In the genomic region with DNA sequence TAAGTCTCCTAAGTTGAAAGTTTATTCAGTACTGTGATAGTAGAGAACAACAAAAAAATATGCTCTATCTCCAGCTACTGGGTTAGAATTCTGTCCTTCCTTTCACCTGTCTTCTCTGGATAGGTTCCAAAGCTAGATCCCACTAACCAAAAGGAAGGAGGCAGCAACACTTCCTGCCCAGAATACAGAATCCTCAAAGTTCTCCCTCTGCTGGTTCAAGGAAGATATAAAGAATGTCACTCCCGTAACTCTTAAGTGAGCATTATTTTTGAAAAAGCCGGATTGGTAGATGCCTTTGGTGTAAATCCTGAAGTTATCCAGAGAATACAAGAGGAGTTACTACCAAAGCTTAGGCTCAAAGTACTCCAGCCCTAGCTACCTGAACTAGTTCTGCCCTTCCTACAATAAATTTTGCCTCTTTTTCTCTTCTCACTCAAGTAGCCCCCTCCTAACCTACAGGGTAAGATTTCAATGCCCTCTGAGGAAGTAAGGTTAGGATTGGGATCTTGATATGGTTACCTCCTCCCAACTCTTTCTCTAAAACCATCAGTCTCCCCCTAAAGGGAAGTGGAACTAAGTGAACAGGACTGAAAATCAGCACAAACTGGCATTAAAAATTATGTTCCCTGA, we compare ENCODE assay signal across 8 cellular contexts. TPM values are rescaled to one million over a fixed set of nuclear protein-coding genes. Genes with fewer than 3 reads are reported as not detected.
A peak's percentile ranks its signal among the peaks of the same experiment; 100 is the strongest.
DNase-seq lines count a peak whose midpoint lies in the region; ATAC-seq, FAIRE-seq and TF ChIP-seq lines count a peak whose summit lies in the region.

No MANE protein-coding gene starts in this region.

- no peaks in the 10 kb centered on the region for H3K9me2 ChIP-seq in SK-N-SH

- no peak for ATAC-seq in HG02571 (IDR thresholded peaks at IDR 0.05; ENCODE audit: unreplicated experiment)

- H3K27me3 ChIP-seq in SK-N-SH (ENCODE audit: insufficient read depth): no peaks in the 10 kb centered on the region

- peak; percentile 50 for TF ChIP-seq RAD21 in SK-N-SH (IDR thresholded peaks at IDR 0.05; ENCODE audit: low read length)

- FAIRE-seq in HTR-8/SVneo (lab: Jason Lieb, UNC): no peak

- H3K36me3 ChIP-seq in SK-N-SH (replicated peaks in 1 of 2; ENCODE audit: control insufficient read depth in 1 of 2, insufficient read depth in 2 of 2, low read length in 1 of 2): peaks cover 11 to 30% of the 10 kb centered on the region in 2 experiments

- no peak overlapping the region for H3K27ac ChIP-seq in SK-N-SH (ENCODE audit: low read depth in 2 of 2, low read length in 1 of 2)

- H2AFZ ChIP-seq in SK-N-SH (ENCODE audit: low read depth): no peak overlapping the region

- no peak overlapping the region for H3K4me3 Mint-ChIP-seq in Calu3 (ENCODE audit: low read depth, unreplicated experiment)

- no peaks in the 10 kb centered on the region for H4K20me1 ChIP-seq in SK-N-SH (ENCODE audit: insufficient read depth)

- POLR2A ChIA-PET in SK-N-SH (lab: Yijun Ruan, JAX): no interaction called here

- TF ChIP-seq EP300 in SK-N-SH (IDR thresholded peaks at IDR 0.05; ENCODE audit: borderline replicate concordance in 1 of 2, low read depth in 1 of 2, low read length in 1 of 2): no peak

- CTCF ChIA-PET in Calu3 (lab: Charles Lee) (interaction anchor here (0.6 to 3.9 kb wide), 17 partner anchors 12 to 432 kb away, joined by 3 to 53 read pairs (median 4); a partner anchor contains a TSS), SK-N-SH (lab: Yijun Ruan, JAX) (interaction anchor here (0.6 to 1.8 kb wide), 9 partner anchors 10 to 106 kb away, joined by 3 to 8 read pairs (median 4); a partner anchor contains a TSS)

- no peaks in the 10 kb centered on the region for H3K79me2 ChIP-seq in SK-N-SH (ENCODE audit: insufficient read depth)

- H3K27ac Mint-ChIP-seq in Calu3 (ENCODE audit: unreplicated experiment): no peak overlapping the region

- H3K4me2 ChIP-seq in SK-N-SH: no peak overlapping the region

- H3F3A ChIP-seq in SK-N-SH (replicated peaks; ENCODE audit: insufficient read depth): peaks cover 6% of the 10 kb centered on the region

- H3K4me1 ChIP-seq in SK-N-SH (ENCODE audit: control insufficient read depth in 1 of 2, insufficient read depth in 2 of 2, low read depth in 1 of 2, low read length in 1 of 2): no peaks in the 10 kb centered on the region

- no peaks in the 10 kb centered on the region for H3K9me3 ChIP-seq in SK-N-SH

- H3K9me3 Mint-ChIP-seq in Calu3 (ENCODE audit: low read depth, unreplicated experiment): no peaks in the 10 kb centered on the region

- peaks cover 4% of the 10 kb centered on the region for H3K36me3 Mint-ChIP-seq in Calu3 (ENCODE audit: insufficient read depth, unreplicated experiment)

- no peaks in the 10 kb centered on the region for H3K27me3 Mint-ChIP-seq in Calu3 (ENCODE audit: unreplicated experiment)

- no peak overlapping the region for H3K9ac ChIP-seq in SK-N-SH

- no TSS peak for BruUV-seq in Calu3 (replicated peaks; lab: Mats Ljungman, UMichigan)

- 52% methylated on average over 2 of the region's 2 CpGs for WGBS in SK-N-SH (ENCODE audit: low lambda C conversion rate)

- TF ChIP-seq CTCF in Calu3 (IDR thresholded peaks at IDR 0.05; ENCODE audit: unreplicated experiment) (peak; percentile 34), SK-N-SH (IDR thresholded peaks at IDR 0.05) (peak; percentile 65), foreskin fibroblast (IDR thresholded peaks at IDR 0.05; ENCODE audit: low read depth, low read length) (peak; percentile 59), retinal pigment epithelial cell (conservative IDR thresholded peaks at IDR 0.05; ENCODE audit: low read depth, low read length) (peak; percentile 70)

- H3K4me3 ChIP-seq in SK-N-SH (ENCODE audit: low read depth in 2 of 2, low read length in 1 of 2) (no peak overlapping the region), foreskin fibroblast (ENCODE audit: low read depth in 1 of 2, low read length in 2 of 2) (no peak overlapping the region), retinal pigment epithelial cell (ENCODE audit: low read length) (no peak overlapping the region)

- DNase-seq in Calu3 (peak; percentile 55), HTR-8/SVneo (ENCODE audit: insufficient read length, low spot score) (peak; percentile 69), SK-N-SH (peak; percentile 18), foreskin fibroblast (peak; percentile 21 to 68), retinal pigment epithelial cell (ENCODE audit: low read depth) (peak; percentile 37)
- no peak for DNase-seq in activated CD8-positive, alpha-beta memory T cell treated with anti-CD3 and anti-CD28 coated beads, Interleukin-2, amount 50 U/mL, for 4 hours
- DNase-seq in activated T-cell treated with anti-CD3 and anti-CD28 coated beads, Interleukin-2, amount 50 U/mL, for 48 hours: no peak

- peaks cover 18% of the 10 kb centered on the region for H3K4me1 Mint-ChIP-seq in Calu3 (ENCODE audit: low read depth, unreplicated experiment)

- intact Hi-C loops in Calu3 (cut with micrococcal nuclease; ENCODE audit: unreplicated experiment): loop anchor here (1.0 to 5.0 kb wide), 2 partner anchors 71 to 427 kb away; no protein-coding TSS in a partner anchor

TF ChIP-seq in SK-N-SH, 30 proteins besides CTCF, POLR2A, EP300 and RAD21:
- TF ChIP-seq, protein P1, sequence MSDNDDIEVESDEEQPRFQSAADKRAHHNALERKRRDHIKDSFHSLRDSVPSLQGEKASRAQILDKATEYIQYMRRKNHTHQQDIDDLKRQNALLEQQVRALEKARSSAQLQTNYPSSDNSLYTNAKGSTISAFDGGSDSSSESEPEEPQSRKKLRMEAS (IDR thresholded peaks at IDR 0.05; ENCODE audit: low read depth): no peak
- 0 out of 2 replicates have a peak, but pooled peaks have one; percentile 6 for TF ChIP-seq GABPA (IDR thresholded peaks at IDR 0.05; ENCODE audit: low read depth)
- no peak for TF ChIP-seq JUND (IDR thresholded peaks at IDR 0.05)
- peak; percentile 46 for TF ChIP-seq SMC3 (IDR thresholded peaks at IDR 0.05; ENCODE audit: low read depth, low read length)

RNA-seq across cellular contexts. Expression of a gene that starts 26.0 kb away (rescaled TPM):
- 2.3 and 5.4 TPM in 2 replicates for total RNA-seq in Calu3 (2022)
- polyA plus RNA-seq in SK-N-SH (2012; rRNA removed): 0.11 TPM in 1 of 2 replicates, not detected in the other
- 0.05 TPM in 1 of 2 replicates, not detected in the other for polyA plus RNA-seq in SK-N-SH (2012; cell fraction: cytosol; rRNA removed)
- 0.54 TPM in 1 of 2 replicates, not detected in the other for polyA plus RNA-seq in SK-N-SH (2012; cell fraction: nucleus; rRNA removed)

RNA-seq across cellular contexts. Expression of a gene that starts 34.9 kb away (rescaled TPM):
- total RNA-seq in Calu3 (2022): 14.7 and 15.8 TPM in 2 replicates
- 6.3 and 7.8 TPM in 2 replicates for polyA plus RNA-seq in SK-N-SH (2012; rRNA removed)
- 6.0 and 6.4 TPM in 2 replicates for polyA plus RNA-seq in SK-N-SH (2012; cell fraction: cytosol; rRNA removed)
- 9.8 and 14.8 TPM in 2 replicates for polyA plus RNA-seq in SK-N-SH (2012; cell fraction: nucleus; rRNA removed)

RNA-seq across cellular contexts. Expression of a gene that starts 36.5 kb away (rescaled TPM):
- not detected in 2 replicates for total RNA-seq in Calu3 (2022)
- not detected in 2 replicates for polyA plus RNA-seq in SK-N-SH (2012; rRNA removed)
- 0.04 TPM in 1 of 2 replicates, not detected in the other for polyA plus RNA-seq in SK-N-SH (2012; cell fraction: cytosol; rRNA removed)
- 0.06 and 0.07 TPM in 2 replicates for polyA plus RNA-seq in SK-N-SH (2012; cell fraction: nucleus; rRNA removed)

Comparison
In these comparisons a context has a peak if more than half of its experiments do, and no peak if none do; other contexts are left out.
1. DNase-seq: peak in Calu3 (single experiment), HTR-8/SVneo (single experiment), SK-N-SH (single experiment), foreskin fibroblast (2 of 2) and retinal pigment epithelial cell (single experiment); none in activated CD8-positive, alpha-beta memory T cell treated with anti-CD3 and anti-CD28 coated beads, Interleukin-2, amount 50 U/mL, for 4 hours (single experiment) and activated T-cell treated with anti-CD3 and anti-CD28 coated beads, Interleukin-2, amount 50 U/mL, for 48 hours (0 of 2).
2. Peak in every context shown above with its lines, with median percentiles within 50 percentile points of each other: CTCF ChIP-seq.